25 cellular contexts compared by ENCODE assay signal in the genomic region with DNA sequence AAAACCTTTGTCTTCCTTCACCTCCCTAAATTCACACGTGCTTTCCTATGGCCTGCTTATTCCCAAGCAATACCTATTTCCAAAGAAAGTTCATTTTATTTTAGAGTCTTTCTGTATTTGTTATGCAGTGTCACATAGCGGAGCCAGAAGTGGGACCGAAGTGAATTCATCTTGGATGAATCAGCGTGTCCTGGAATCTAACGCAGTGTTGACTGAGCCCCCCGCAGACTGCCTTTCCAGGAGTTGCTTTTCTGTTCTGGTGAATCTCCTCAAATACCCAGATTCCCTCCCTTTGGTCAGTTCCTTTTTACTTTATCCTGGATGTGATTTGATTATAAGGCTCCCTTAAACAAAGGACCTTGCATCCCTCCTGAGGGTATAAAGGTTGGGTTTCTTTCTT. TPM values are rescaled to one million over a fixed set of nuclear protein-coding genes. Genes with fewer than 3 reads are reported as not detected.
A peak's percentile ranks its signal among the peaks of the same experiment; 100 is the strongest.
DNase-seq lines count a peak whose midpoint lies in the region; ATAC-seq and TF ChIP-seq lines count a peak whose summit lies in the region.
"Had no signal": no experiment of that assay in that cellular context is flagged by ENCODE, and none has a peak within 500 bp of the region (broad histone marks: within the 10 kb centered on the region; RNA-seq: fewer than 3 reads in every experiment).

No MANE protein-coding gene starts in this region.

- H3K27ac ChIP-seq in lower lobe of right lung: no peak overlapping the region
- H3K27ac ChIP-seq: C4-2B, tibial artery had no signal

- DNase-seq in ACHN (peak; percentile 83), HK-2 (ENCODE audit: unreplicated experiment) (peak; percentile 40), astrocyte of the spinal cord (ENCODE audit: low read depth, low spot score) (peak; percentile 67), mesothelial cell of epicardium (ENCODE audit: low spot score in 2 of 2, unreplicated experiment in 2 of 2) (no peak), lower lobe of right lung (no peak), GM19240 (ENCODE audit: insufficient read length, low spot score) (no peak)
- DNase-seq in stimulated activated effector memory CD8-positive, alpha-beta T cell treated with anti-CD3 and anti-CD28 coated beads, Interleukin-12 subunit alpha, Interleukin-12 subunit beta, amount 100 ng/mL, for 72 hours (ENCODE audit: low spot score in 2 of 2): no peak
- DNase-seq: activated naive CD8-positive, alpha-beta T cell treated with anti-CD3 and anti-CD28 coated beads for 36 hours; activated T-cell treated with anti-CD3 and anti-CD28 coated beads, Interleukin-2, amount 50 U/mL, for 48 hours; caudate nucleus; DND-41; effector CD8-positive, alpha-beta T cell; HFFc6; NCI-H1417 treated with DMSO at 0.1 percent for 48 hours; NCI-H2171; NCI-H774; PC-3; stimulated activated naive CD4-positive, alpha-beta T cell; tibial artery had no signal

- H3K4me3 Mint-ChIP-seq in mesothelial cell of epicardium: peak overlapping the region; percentile 24
- H3K4me3 Mint-ChIP-seq in stimulated activated effector memory CD8-positive, alpha-beta T cell treated with anti-CD3 and anti-CD28 coated beads, Interleukin-12 subunit alpha, Interleukin-12 subunit beta, amount 100 ng/mL, for 72 hours: no peak overlapping the region
- H3K4me3 Mint-ChIP-seq: activated naive CD8-positive, alpha-beta T cell treated with anti-CD3 and anti-CD28 coated beads for 36 hours; HFFc6; memory B cell had no signal

- no peaks in the 10 kb centered on the region for H3K9me3 ChIP-seq in lower lobe of right lung
- H3K9me3 ChIP-seq: tibial artery had no signal

- H3K36me3 Mint-ChIP-seq in mesothelial cell of epicardium: no peaks in the 10 kb centered on the region
- no peaks in the 10 kb centered on the region for H3K36me3 Mint-ChIP-seq in stimulated activated effector memory CD8-positive, alpha-beta T cell treated with anti-CD3 and anti-CD28 coated beads, Interleukin-12 subunit alpha, Interleukin-12 subunit beta, amount 100 ng/mL, for 72 hours
- H3K36me3 Mint-ChIP-seq: activated naive CD8-positive, alpha-beta T cell treated with anti-CD3 and anti-CD28 coated beads for 36 hours had no signal

- peaks cover 4% of the 10 kb centered on the region for H3K4me1 ChIP-seq in lower lobe of right lung

- H3K4me3 ChIP-seq in astrocyte of the spinal cord (ENCODE audit: low read depth, low read length) (no peak overlapping the region), lower lobe of right lung (no peak overlapping the region)
- H3K4me3 ChIP-seq: tibial artery had no signal

- no peak for TF ChIP-seq CTCF in astrocyte of the spinal cord (IDR thresholded peaks at IDR 0.05; ENCODE audit: low read depth, low read length)
- TF ChIP-seq CTCF in mesothelial cell of epicardium (IDR thresholded peaks at IDR 0.05; ENCODE audit: unreplicated experiment): no peak
- no peak for TF ChIP-seq CTCF in lower lobe of right lung (IDR thresholded peaks at IDR 0.05)

- in situ Hi-C loops in ACHN (cut with HindIII; ENCODE audit: low pct_ligation_motif_present, low pct_unique_long_range_greater_than_20kb, low sequenced_read_pairs): no loop called here
- in situ Hi-C loops in astrocyte of the spinal cord (cut with HindIII; ENCODE audit: low sequenced_read_pairs): no loop called here

- no peak overlapping the region for H3K27ac Mint-ChIP-seq in mesothelial cell of epicardium
- no peak overlapping the region for H3K27ac Mint-ChIP-seq in stimulated activated effector memory CD8-positive, alpha-beta T cell treated with anti-CD3 and anti-CD28 coated beads, Interleukin-12 subunit alpha, Interleukin-12 subunit beta, amount 100 ng/mL, for 72 hours
- H3K27ac Mint-ChIP-seq: activated naive CD8-positive, alpha-beta T cell treated with anti-CD3 and anti-CD28 coated beads for 36 hours; HFFc6; memory B cell had no signal

- peaks cover 63% of the 10 kb centered on the region for H3K27me3 Mint-ChIP-seq in mesothelial cell of epicardium (ENCODE audit: low read depth)

- intact Hi-C loops in lower lobe of right lung (cut with DNase I): no loop called here

- no peak for ATAC-seq in GM18858 (IDR thresholded peaks at IDR 0.05; ENCODE audit: unreplicated experiment)
- no peak for ATAC-seq in lower lobe of right lung
- no peak for ATAC-seq in stimulated activated effector memory CD8-positive, alpha-beta T cell treated with anti-CD3 and anti-CD28 coated beads, Interleukin-12 subunit alpha, Interleukin-12 subunit beta, amount 100 ng/mL, for 72 hours
- ATAC-seq: PC-3 had no signal

- peaks cover 62% of the 10 kb centered on the region for H3K27me3 ChIP-seq in lower lobe of right lung (ENCODE audit: low read depth)

- H3K4me1 Mint-ChIP-seq in mesothelial cell of epicardium: peaks cover 22% of the 10 kb centered on the region
- peaks cover 14% of the 10 kb centered on the region for H3K4me1 Mint-ChIP-seq in stimulated activated effector memory CD8-positive, alpha-beta T cell treated with anti-CD3 and anti-CD28 coated beads, Interleukin-12 subunit alpha, Interleukin-12 subunit beta, amount 100 ng/mL, for 72 hours
- H3K4me1 Mint-ChIP-seq: activated naive CD8-positive, alpha-beta T cell treated with anti-CD3 and anti-CD28 coated beads for 36 hours had no signal

- no peaks in the 10 kb centered on the region for H3K36me3 ChIP-seq in lower lobe of right lung
- H3K36me3 ChIP-seq: tibial artery had no signal

- H3K9me3 Mint-ChIP-seq in mesothelial cell of epicardium: no peaks in the 10 kb centered on the region
- H3K9me3 Mint-ChIP-seq in stimulated activated effector memory CD8-positive, alpha-beta T cell treated with anti-CD3 and anti-CD28 coated beads, Interleukin-12 subunit alpha, Interleukin-12 subunit beta, amount 100 ng/mL, for 72 hours: no peaks in the 10 kb centered on the region
- H3K9me3 Mint-ChIP-seq: activated naive CD8-positive, alpha-beta T cell treated with anti-CD3 and anti-CD28 coated beads for 36 hours; HFFc6 had no signal

RNA-seq across cellular contexts. Expression of a gene that starts 10.8 kb away (rescaled TPM):
- not detected in 3 replicates for total RNA-seq in mesothelial cell of epicardium
- total RNA-seq in lower lobe of right lung: 6.0 TPM
- total RNA-seq: A673; activated naive CD8-positive, alpha-beta T cell treated with anti-CD3 and anti-CD28 coated beads for 36 hours; HFFc6; SK-MEL-5; T-helper 2 cell treated with Interferon-gamma antibody and Interleukin-4, amounts not matched to agents 100 ng/mL and 5 ng/mL, for 36 hours had no signal

RNA-seq across cellular contexts. Expression of a gene that starts 17.3 kb away (rescaled TPM):
- total RNA-seq in mesothelial cell of epicardium (not detected in 3 replicates), lower lobe of right lung (0.53 TPM)
- total RNA-seq: A673; activated naive CD8-positive, alpha-beta T cell treated with anti-CD3 and anti-CD28 coated beads for 36 hours; HFFc6; SK-MEL-5; T-helper 2 cell treated with Interferon-gamma antibody and Interleukin-4, amounts not matched to agents 100 ng/mL and 5 ng/mL, for 36 hours had no signal

Comparison
In these comparisons a context has a peak if more than half of its experiments do, and no peak if none do; other contexts are left out.
1. DNase-seq: peak in ACHN (single experiment), HK-2 (single experiment) and astrocyte of the spinal cord (single experiment); none in mesothelial cell of epicardium (0 of 2), lower lobe of right lung (single experiment), stimulated activated effector memory CD8-positive, alpha-beta T cell treated with anti-CD3 and anti-CD28 coated beads, Interleukin-12 subunit alpha, Interleukin-12 subunit beta, amount 100 ng/mL, for 72 hours (0 of 2) and GM19240 (single experiment).